Comparison of ENCODE assay signal across 16 cellular contexts in the genomic region with DNA sequence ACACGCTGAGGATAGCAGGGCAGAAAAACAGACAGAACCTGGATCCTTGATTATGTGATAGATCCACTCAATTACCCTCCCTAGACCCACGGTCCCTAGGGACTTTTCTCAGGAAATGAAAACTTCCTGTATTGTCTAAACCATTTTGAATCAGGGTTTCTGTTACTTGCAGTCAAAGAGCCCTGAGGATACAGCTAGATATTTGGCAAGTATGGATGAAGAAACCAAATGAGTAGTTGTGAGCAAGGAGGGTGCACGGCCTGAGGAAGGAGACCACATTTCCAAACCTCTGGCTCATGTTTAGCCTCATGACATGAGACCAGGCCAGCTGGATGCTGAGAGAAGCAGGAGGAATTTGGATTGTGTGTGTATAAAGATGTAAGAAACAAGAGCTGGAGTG.
DNase-seq lines count a peak whose midpoint lies in the region; ATAC-seq and TF ChIP-seq lines count a peak whose summit lies in the region.
"Had no signal": no experiment of that assay in that cellular context is flagged by ENCODE, and none has a peak within 500 bp of the region (broad histone marks: within the 10 kb centered on the region; RNA-seq: fewer than 3 reads in every experiment).

No MANE protein-coding gene starts in this region.

- TF ChIP-seq CTCF in NB4 (IDR thresholded peaks at IDR 0.05; ENCODE audit: low read depth, low read length) (no peak), chondrocyte (IDR thresholded peaks at IDR 0.05) (no peak), osteocyte (IDR thresholded peaks at IDR 0.05) (no peak)

- CTCF ChIA-PET in activated CD4-positive, alpha-beta memory T cell treated with anti-CD3 and anti-CD28 coated beads, Interleukin-2, amount 10 ng/mL, durations not matched to agents 7 days and 5 days (lab: Charles Lee): no interaction called here

- peaks cover 35% of the 10 kb centered on the region for H3K4me1 Mint-ChIP-seq in chondrocyte (ENCODE audit: low read depth)
- peaks cover 36% of the 10 kb centered on the region for H3K4me1 Mint-ChIP-seq in osteocyte (ENCODE audit: unreplicated experiment)
- peaks cover 3% of the 10 kb centered on the region for H3K4me1 Mint-ChIP-seq in activated CD4-positive, alpha-beta memory T cell treated with anti-CD3 and anti-CD28 coated beads, Interleukin-2, amount 10 ng/mL, durations not matched to agents 7 days and 5 days

- H3K4me3 Mint-ChIP-seq in chondrocyte (ENCODE audit: unreplicated experiment) (no peak overlapping the region), osteocyte (ENCODE audit: unreplicated experiment) (peak overlapping the region; percentile 22)
- H3K4me3 Mint-ChIP-seq in activated CD4-positive, alpha-beta memory T cell treated with anti-CD3 and anti-CD28 coated beads, Interleukin-2, amount 10 ng/mL, durations not matched to agents 7 days and 5 days: no peak overlapping the region
- H3K4me3 Mint-ChIP-seq: brain; CD4-positive, CD25-positive, alpha-beta regulatory T cell had no signal

- H3K36me3 Mint-ChIP-seq in chondrocyte (ENCODE audit: low read depth) (no peaks in the 10 kb centered on the region), osteocyte (ENCODE audit: unreplicated experiment) (no peaks in the 10 kb centered on the region)
- H3K36me3 Mint-ChIP-seq in activated CD4-positive, alpha-beta memory T cell treated with anti-CD3 and anti-CD28 coated beads, Interleukin-2, amount 10 ng/mL, durations not matched to agents 7 days and 5 days (ENCODE audit: low read depth): no peaks in the 10 kb centered on the region
- H3K36me3 Mint-ChIP-seq: brain; CD4-positive, CD25-positive, alpha-beta regulatory T cell had no signal

- H3K27ac Mint-ChIP-seq in chondrocyte (ENCODE audit: unreplicated experiment) (peak overlapping the region; percentile 8), osteocyte (ENCODE audit: unreplicated experiment) (peak overlapping the region; percentile 45)
- no peak overlapping the region for H3K27ac Mint-ChIP-seq in activated CD4-positive, alpha-beta memory T cell treated with anti-CD3 and anti-CD28 coated beads, Interleukin-2, amount 10 ng/mL, durations not matched to agents 7 days and 5 days

- H3K4me1 ChIP-seq in BLaER1 treated with 17β-estradiol and CSF1 and Interleukin-3, amounts not matched to agents 10 nM and 100 nM: peaks cover 36 to 79% (median 63%) of the 10 kb centered on the region in 10 experiments

- H3K9me3 ChIP-seq in BLaER1 treated with 17β-estradiol and CSF1 and Interleukin-3, amounts not matched to agents 10 nM and 100 nM (replicated peaks in 1 of 11): no peaks in the 10 kb centered on the region
- H3K9me3 ChIP-seq: heart left ventricle, thoracic aorta had no signal

- peak overlapping the region; percentile 80 to 99 (median 92) for H3K4me2 ChIP-seq in BLaER1 treated with 17β-estradiol and CSF1 and Interleukin-3, amounts not matched to agents 10 nM and 100 nM

- POLR2A ChIA-PET in activated CD4-positive, alpha-beta memory T cell treated with anti-CD3 and anti-CD28 coated beads, Interleukin-2, amount 10 ng/mL, durations not matched to agents 7 days and 5 days (lab: Charles Lee): no interaction called here

- DNase-seq in NB4 (ENCODE audit: low read depth) (peak; percentile 69), chondrocyte (ENCODE audit: low spot score) (no peak), osteocyte (ENCODE audit: extremely low spot score, unreplicated experiment) (no peak), middle frontal gyrus (ENCODE audit: extremely low spot score, low spot score) (no peak)
- no peak for DNase-seq in activated CD4-positive, alpha-beta memory T cell treated with anti-CD3 and anti-CD28 coated beads, Interleukin-2, amount 10 ng/mL, durations not matched to agents 7 days and 5 days
- DNase-seq: CD4-positive, CD25-positive, alpha-beta regulatory T cell; effector CD8-positive, alpha-beta T cell; heart left ventricle; NCI-H146; NCI-H82; SIG-M5 had no signal

- peak overlapping the region in 2 of 10 experiments; percentile 17 to 20; a peak in 2 of 20 replicates for H3K4me3 ChIP-seq in BLaER1 treated with 17β-estradiol and CSF1 and Interleukin-3, amounts not matched to agents 10 nM and 100 nM
- no peak overlapping the region for H3K4me3 ChIP-seq in NB4 (ENCODE audit: low read depth, low read length)
- H3K4me3 ChIP-seq: heart left ventricle, thoracic aorta had no signal

- H3K27ac ChIP-seq in BLaER1 treated with 17β-estradiol and CSF1 and Interleukin-3, amounts not matched to agents 10 nM and 100 nM: peak overlapping the region in 10 of 11 experiments; percentile 54 to 76 (median 71); a peak in 20 of 22 replicates
- H3K27ac ChIP-seq: thoracic aorta had no signal

- no peak for TF ChIP-seq POLR2A in NB4 (IDR thresholded peaks at IDR 0.05; ENCODE audit: extremely low read depth, insufficient read length)

- no peaks in the 10 kb centered on the region for H4K20me1 ChIP-seq in BLaER1 treated with 17β-estradiol and CSF1 and Interleukin-3, amounts not matched to agents 10 nM and 100 nM

- no peaks in the 10 kb centered on the region for H3K36me3 ChIP-seq in BLaER1 treated with 17β-estradiol and CSF1 and Interleukin-3, amounts not matched to agents 10 nM and 100 nM
- H3K36me3 ChIP-seq: heart left ventricle, thoracic aorta had no signal

- no peaks in the 10 kb centered on the region for H3K27me3 ChIP-seq in BLaER1 treated with 17β-estradiol and CSF1 and Interleukin-3, amounts not matched to agents 10 nM and 100 nM
- H3K27me3 ChIP-seq: heart left ventricle had no signal

- peak overlapping the region in 8 of 11 experiments; percentile 5 to 55 (median 42); a peak in 15 of 22 replicates for H3K9ac ChIP-seq in BLaER1 treated with 17β-estradiol and CSF1 and Interleukin-3, amounts not matched to agents 10 nM and 100 nM

- no peaks in the 10 kb centered on the region for H3K27me3 Mint-ChIP-seq in chondrocyte (ENCODE audit: low read depth)
- H3K27me3 Mint-ChIP-seq in osteocyte (ENCODE audit: unreplicated experiment): no peaks in the 10 kb centered on the region
- H3K27me3 Mint-ChIP-seq in activated CD4-positive, alpha-beta memory T cell treated with anti-CD3 and anti-CD28 coated beads, Interleukin-2, amount 10 ng/mL, durations not matched to agents 7 days and 5 days: no peaks in the 10 kb centered on the region

- peaks cover 2% of the 10 kb centered on the region for H3K9me3 Mint-ChIP-seq in chondrocyte (ENCODE audit: low read depth)
- peaks cover 3% of the 10 kb centered on the region for H3K9me3 Mint-ChIP-seq in osteocyte (ENCODE audit: unreplicated experiment)
- H3K9me3 Mint-ChIP-seq in activated CD4-positive, alpha-beta memory T cell treated with anti-CD3 and anti-CD28 coated beads, Interleukin-2, amount 10 ng/mL, durations not matched to agents 7 days and 5 days: no peaks in the 10 kb centered on the region
- H3K9me3 Mint-ChIP-seq: brain; CD4-positive, CD25-positive, alpha-beta regulatory T cell had no signal

- no peak for ATAC-seq in SK-N-SH treated with all-trans-retinoic acid at 6 μM for 48 hours
- no peak for ATAC-seq in GM19467 (IDR thresholded peaks at IDR 0.05; ENCODE audit: unreplicated experiment)

TF ChIP-seq in SK-N-SH treated with all-trans-retinoic acid at 6 μM for 48 hours, 23 proteins besides CTCF, POLR2A, EP300 and RAD21 (continues in another document):
- TF ChIP-seq ZFP3 (CRISPR knock-in tag; IDR thresholded peaks at IDR 0.05) (no peak), ZNF70 (CRISPR knock-in tag; IDR thresholded peaks at IDR 0.05) (no peak), ZC3H10 (CRISPR knock-in tag; IDR thresholded peaks at IDR 0.05) (no peak), OSR1 (CRISPR knock-in tag; IDR thresholded peaks at IDR 0.05) (no peak), SNAI2 (CRISPR knock-in tag; IDR thresholded peaks at IDR 0.05) (no peak), TOX (CRISPR knock-in tag; IDR thresholded peaks at IDR 0.05; ENCODE audit: borderline replicate concordance) (no peak), CSDC2 (CRISPR knock-in tag; IDR thresholded peaks at IDR 0.05) (no peak), BACH2 (CRISPR knock-in tag; IDR thresholded peaks at IDR 0.05; ENCODE audit: borderline replicate concordance) (no peak), ZFP30 (CRISPR knock-in tag; IDR thresholded peaks at IDR 0.05) (no peak)
- TF ChIP-seq, protein P1, sequence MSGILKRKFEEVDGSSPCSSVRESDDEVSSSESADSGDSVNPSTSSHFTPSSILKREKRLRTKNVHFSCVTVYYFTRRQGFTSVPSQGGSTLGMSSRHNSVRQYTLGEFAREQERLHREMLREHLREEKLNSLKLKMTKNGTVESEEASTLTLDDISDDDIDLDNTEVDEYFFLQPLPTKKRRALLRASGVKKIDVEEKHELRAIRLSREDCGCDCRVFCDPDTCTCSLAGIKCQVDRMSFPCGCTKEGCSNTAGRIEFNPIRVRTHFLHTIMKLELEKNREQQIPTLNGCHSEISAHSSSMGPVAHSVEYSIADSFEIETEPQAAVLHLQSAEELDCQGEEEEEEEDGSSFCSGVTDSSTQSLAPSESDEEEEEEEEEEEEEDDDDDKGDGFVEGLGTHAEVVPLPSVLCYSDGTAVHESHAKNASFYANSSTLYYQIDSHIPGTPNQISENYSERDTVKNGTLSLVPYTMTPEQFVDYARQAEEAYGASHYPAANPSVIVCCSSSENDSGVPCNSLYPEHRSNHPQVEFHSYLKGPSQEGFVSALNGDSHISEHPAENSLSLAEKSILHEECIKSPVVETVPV (CRISPR knock-in tag; IDR thresholded peaks at IDR 0.05): no peak
- TF ChIP-seq, protein P2, sequence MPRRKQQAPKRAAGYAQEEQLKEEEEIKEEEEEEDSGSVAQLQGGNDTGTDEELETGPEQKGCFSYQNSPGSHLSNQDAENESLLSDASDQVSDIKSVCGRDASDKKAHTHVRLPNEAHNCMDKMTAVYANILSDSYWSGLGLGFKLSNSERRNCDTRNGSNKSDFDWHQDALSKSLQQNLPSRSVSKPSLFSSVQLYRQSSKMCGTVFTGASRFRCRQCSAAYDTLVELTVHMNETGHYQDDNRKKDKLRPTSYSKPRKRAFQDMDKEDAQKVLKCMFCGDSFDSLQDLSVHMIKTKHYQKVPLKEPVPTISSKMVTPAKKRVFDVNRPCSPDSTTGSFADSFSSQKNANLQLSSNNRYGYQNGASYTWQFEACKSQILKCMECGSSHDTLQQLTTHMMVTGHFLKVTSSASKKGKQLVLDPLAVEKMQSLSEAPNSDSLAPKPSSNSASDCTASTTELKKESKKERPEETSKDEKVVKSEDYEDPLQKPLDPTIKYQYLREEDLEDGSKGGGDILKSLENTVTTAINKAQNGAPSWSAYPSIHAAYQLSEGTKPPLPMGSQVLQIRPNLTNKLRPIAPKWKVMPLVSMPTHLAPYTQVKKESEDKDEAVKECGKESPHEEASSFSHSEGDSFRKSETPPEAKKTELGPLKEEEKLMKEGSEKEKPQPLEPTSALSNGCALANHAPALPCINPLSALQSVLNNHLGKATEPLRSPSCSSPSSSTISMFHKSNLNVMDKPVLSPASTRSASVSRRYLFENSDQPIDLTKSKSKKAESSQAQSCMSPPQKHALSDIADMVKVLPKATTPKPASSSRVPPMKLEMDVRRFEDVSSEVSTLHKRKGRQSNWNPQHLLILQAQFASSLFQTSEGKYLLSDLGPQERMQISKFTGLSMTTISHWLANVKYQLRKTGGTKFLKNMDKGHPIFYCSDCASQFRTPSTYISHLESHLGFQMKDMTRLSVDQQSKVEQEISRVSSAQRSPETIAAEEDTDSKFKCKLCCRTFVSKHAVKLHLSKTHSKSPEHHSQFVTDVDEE (CRISPR knock-in tag; IDR thresholded peaks at IDR 0.05): no peak
